In the genomic region with DNA sequence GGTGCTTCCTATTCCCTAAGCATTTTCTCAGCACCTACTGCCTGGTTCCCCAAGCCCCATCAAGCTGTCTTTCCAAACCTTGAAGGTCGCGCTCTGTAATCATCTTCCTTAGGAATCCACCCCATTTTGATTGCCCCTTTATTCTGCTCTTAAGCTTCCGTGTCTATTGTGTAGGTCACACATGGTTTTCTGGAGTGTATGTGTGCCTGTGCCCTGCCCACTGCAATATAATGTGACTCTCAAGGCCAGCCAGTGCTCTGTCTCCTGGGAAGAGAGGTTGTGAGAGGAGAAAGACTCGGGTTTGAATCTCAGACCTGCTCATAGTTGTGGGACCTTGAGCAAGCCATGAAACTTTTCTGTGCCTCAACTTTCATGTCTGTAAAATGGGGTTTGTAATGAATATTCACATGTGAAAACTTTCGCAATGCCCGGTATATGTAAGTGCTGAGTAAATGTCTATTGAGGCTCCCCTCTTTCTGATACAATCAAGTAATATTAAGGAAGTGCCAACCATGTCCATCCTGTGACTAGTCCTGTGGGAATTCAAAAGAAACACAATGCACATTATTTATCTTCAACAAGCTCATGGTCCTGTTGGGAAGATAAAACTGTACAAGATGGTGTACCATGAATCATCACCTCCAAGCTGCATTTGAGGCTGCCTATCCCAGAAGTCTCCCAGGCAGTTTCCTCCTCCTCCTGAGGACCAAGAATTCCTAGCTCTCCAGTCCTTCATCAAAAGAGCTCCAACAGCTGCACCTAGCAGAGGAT, we compare ENCODE assay signal across 19 cellular contexts. TPM values are rescaled to one million over a fixed set of nuclear protein-coding genes. Genes with fewer than 3 reads are reported as not detected.
DNase-seq lines count a peak whose midpoint lies in the region; ATAC-seq and TF ChIP-seq lines count a peak whose summit lies in the region.
"Had no signal": no experiment of that assay in that cellular context is flagged by ENCODE, and none has a peak within 500 bp of the region (broad histone marks: within the 10 kb centered on the region; RNA-seq: fewer than 3 reads in every experiment).

No MANE protein-coding gene starts in this region.

- H3K4me3 Mint-ChIP-seq in type B pancreatic cell, result no peak overlapping the region
- no peak overlapping the region for H3K4me3 Mint-ChIP-seq in activated CD8-positive, alpha-beta T cell treated with anti-CD3 and anti-CD28 coated beads, Interleukin-2, amount 10 ng/mL, durations not matched to agents 7 days and 5 days
- H3K4me3 Mint-ChIP-seq: activated CD8-positive, alpha-beta T cell treated with anti-CD3 and anti-CD28 coated beads for 36 hours; activated naive CD8-positive, alpha-beta T cell treated with anti-CD3 and anti-CD28 coated beads, Interleukin-2, amount 50 U/mL, for 24 hours; nephron; T-helper 1 cell treated with Interleukin-12 subunit alpha and Interleukin-12 subunit beta and Interleukin-4 antibody, amounts not matched to agents 30 μg/mL and 1 μg/mL, for 36 hours had no signal

- H3K4me1 Mint-ChIP-seq in type B pancreatic cell (ENCODE audit: unreplicated experiment), result no peaks in the 10 kb centered on the region
- no peaks in the 10 kb centered on the region for H3K4me1 Mint-ChIP-seq in activated CD8-positive, alpha-beta T cell treated with anti-CD3 and anti-CD28 coated beads, Interleukin-2, amount 10 ng/mL, durations not matched to agents 7 days and 5 days (ENCODE audit: low read depth)
- H3K4me1 Mint-ChIP-seq: activated naive CD8-positive, alpha-beta T cell treated with anti-CD3 and anti-CD28 coated beads, Interleukin-2, amount 50 U/mL, for 24 hours; nephron had no signal

- POLR2A ChIA-PET in activated CD8-positive, alpha-beta T cell treated with anti-CD3 and anti-CD28 coated beads, Interleukin-2, amount 10 ng/mL, durations not matched to agents 7 days and 5 days (lab: Charles Lee), result no interaction called here

- H3K9me3 Mint-ChIP-seq in type B pancreatic cell, result no peaks in the 10 kb centered on the region
- H3K9me3 Mint-ChIP-seq in activated CD8-positive, alpha-beta T cell treated with anti-CD3 and anti-CD28 coated beads, Interleukin-2, amount 10 ng/mL, durations not matched to agents 7 days and 5 days (ENCODE audit: insufficient read depth), result no peaks in the 10 kb centered on the region
- H3K9me3 Mint-ChIP-seq: activated CD8-positive, alpha-beta T cell treated with anti-CD3 and anti-CD28 coated beads for 36 hours; activated naive CD8-positive, alpha-beta T cell treated with anti-CD3 and anti-CD28 coated beads, Interleukin-2, amount 50 U/mL, for 24 hours; nephron; T-helper 1 cell treated with Interleukin-12 subunit alpha and Interleukin-12 subunit beta and Interleukin-4 antibody, amounts not matched to agents 30 μg/mL and 1 μg/mL, for 36 hours had no signal

- no peak for TF ChIP-seq CTCF in type B pancreatic cell (conservative IDR thresholded peaks at IDR 0.05)

- no peak for ATAC-seq in activated CD8-positive, alpha-beta T cell treated with anti-CD3 and anti-CD28 coated beads, Interleukin-2, amount 10 ng/mL, durations not matched to agents 7 days and 5 days
- ATAC-seq in HG02798 (IDR thresholded peaks at IDR 0.05; ENCODE audit: poor library complexity, unreplicated experiment), result no peak
- ATAC-seq: activated CD8-positive, alpha-beta T cell treated with anti-CD3 and anti-CD28 coated beads for 36 hours; activated naive CD8-positive, alpha-beta T cell treated with anti-CD3 and anti-CD28 coated beads, Interleukin-2, amount 50 U/mL, for 24 hours; heart right ventricle had no signal

- H3K27me3 Mint-ChIP-seq in type B pancreatic cell, result peaks cover 46% of the 10 kb centered on the region
- H3K27me3 Mint-ChIP-seq in activated CD8-positive, alpha-beta T cell treated with anti-CD3 and anti-CD28 coated beads, Interleukin-2, amount 10 ng/mL, durations not matched to agents 7 days and 5 days (ENCODE audit: low read depth), result peaks cover 15% of the 10 kb centered on the region

- no peaks in the 10 kb centered on the region for H3K36me3 Mint-ChIP-seq in type B pancreatic cell
- no peaks in the 10 kb centered on the region for H3K36me3 Mint-ChIP-seq in activated CD8-positive, alpha-beta T cell treated with anti-CD3 and anti-CD28 coated beads, Interleukin-2, amount 10 ng/mL, durations not matched to agents 7 days and 5 days (ENCODE audit: low read depth)

- CTCF ChIA-PET in activated CD8-positive, alpha-beta T cell treated with anti-CD3 and anti-CD28 coated beads, Interleukin-2, amount 10 ng/mL, durations not matched to agents 7 days and 5 days (lab: Charles Lee), result no interaction called here

- DNase-seq in M059J (ENCODE audit: low read depth) (peak; percentile 63), ecto neural progenitor cell (ENCODE audit: low spot score) (peak; percentile 30), type B pancreatic cell (ENCODE audit: extremely low spot score, unreplicated experiment) (peak; percentile 10)
- no peak for DNase-seq in activated CD8-positive, alpha-beta T cell treated with anti-CD3 and anti-CD28 coated beads, Interleukin-2, amount 10 ng/mL, durations not matched to agents 7 days and 5 days
- DNase-seq: activated CD8-positive, alpha-beta T cell treated with anti-CD3 and anti-CD28 coated beads for 36 hours; activated naive CD8-positive, alpha-beta T cell treated with anti-CD3 and anti-CD28 coated beads, Interleukin-2, amount 50 U/mL, for 24 hours; AML-193; heart right ventricle; mesendoderm; NCI-H1694; NCI-H345; NK-92 treated with Interleukin-12 subunit alpha and Interleukin-12 subunit beta, amount 100 ng/mL, for 24 hours; Right ventricle myocardium superior; WERI-Rb-1 had no signal

- no peak overlapping the region for H3K27ac Mint-ChIP-seq in type B pancreatic cell
- H3K27ac Mint-ChIP-seq in activated CD8-positive, alpha-beta T cell treated with anti-CD3 and anti-CD28 coated beads, Interleukin-2, amount 10 ng/mL, durations not matched to agents 7 days and 5 days, result no peak overlapping the region
- H3K27ac Mint-ChIP-seq: activated CD8-positive, alpha-beta T cell treated with anti-CD3 and anti-CD28 coated beads for 36 hours; activated naive CD8-positive, alpha-beta T cell treated with anti-CD3 and anti-CD28 coated beads, Interleukin-2, amount 50 U/mL, for 24 hours; nephron; progenitor cell of endocrine pancreas; T-helper 1 cell treated with Interleukin-12 subunit alpha and Interleukin-12 subunit beta and Interleukin-4 antibody, amounts not matched to agents 30 μg/mL and 1 μg/mL, for 36 hours had no signal

RNA-seq across cellular contexts. Expression of a gene that starts 0.8 kb away (rescaled TPM):
- 0.02 TPM in 1 of 2 replicates, not detected in the other for total RNA-seq in M059J (2014; rRNA removed; shearing (Covaris generic))
- not detected in 2 replicates for total RNA-seq in type B pancreatic cell (ENCODE audit: low replicate concordance)
- not detected for total RNA-seq in activated CD8-positive, alpha-beta T cell treated with anti-CD3 and anti-CD28 coated beads, Interleukin-2, amount 10 ng/mL, durations not matched to agents 7 days and 5 days
- total RNA-seq: activated CD8-positive, alpha-beta T cell treated with anti-CD3 and anti-CD28 coated beads for 36 hours; fibroblast of lung; heart right ventricle; progenitor cell of endocrine pancreas; Right ventricle myocardium superior had no signal

RNA-seq across cellular contexts. Expression of a gene that starts 17.0 kb away (rescaled TPM):
- not detected in 2 replicates for total RNA-seq in M059J (2014; rRNA removed; shearing (Covaris generic))
- total RNA-seq in type B pancreatic cell (ENCODE audit: low replicate concordance), result 0.14 TPM in 1 of 2 replicates, not detected in the other
- not detected for total RNA-seq in activated CD8-positive, alpha-beta T cell treated with anti-CD3 and anti-CD28 coated beads, Interleukin-2, amount 10 ng/mL, durations not matched to agents 7 days and 5 days
- total RNA-seq: activated CD8-positive, alpha-beta T cell treated with anti-CD3 and anti-CD28 coated beads for 36 hours; fibroblast of lung; heart right ventricle; progenitor cell of endocrine pancreas; Right ventricle myocardium superior had no signal

RNA-seq across cellular contexts. Expression of a gene that starts 28.8 kb away (rescaled TPM):
- total RNA-seq in M059J (2014; rRNA removed; shearing (Covaris generic)), result not detected in 2 replicates
- total RNA-seq in type B pancreatic cell (ENCODE audit: low replicate concordance), result not detected in 2 replicates
- total RNA-seq in activated CD8-positive, alpha-beta T cell treated with anti-CD3 and anti-CD28 coated beads, Interleukin-2, amount 10 ng/mL, durations not matched to agents 7 days and 5 days, result not detected
- total RNA-seq: activated CD8-positive, alpha-beta T cell treated with anti-CD3 and anti-CD28 coated beads for 36 hours; fibroblast of lung; heart right ventricle; progenitor cell of endocrine pancreas; Right ventricle myocardium superior had no signal

RNA-seq across cellular contexts. Expression of a gene that starts 38.7 kb away (rescaled TPM):
- total RNA-seq in M059J (2014; rRNA removed; shearing (Covaris generic)), result not detected in 2 replicates
- 0.19 and 0.31 TPM in 2 replicates for total RNA-seq in type B pancreatic cell (ENCODE audit: low replicate concordance)
- not detected for total RNA-seq in activated CD8-positive, alpha-beta T cell treated with anti-CD3 and anti-CD28 coated beads, Interleukin-2, amount 10 ng/mL, durations not matched to agents 7 days and 5 days
- total RNA-seq: activated CD8-positive, alpha-beta T cell treated with anti-CD3 and anti-CD28 coated beads for 36 hours; fibroblast of lung; heart right ventricle; progenitor cell of endocrine pancreas; Right ventricle myocardium superior had no signal

RNA-seq across cellular contexts. Expression of a gene that starts 49.5 kb away (rescaled TPM):
- total RNA-seq in M059J (2014; rRNA removed; shearing (Covaris generic)), result not detected in 2 replicates
- total RNA-seq in type B pancreatic cell (ENCODE audit: low replicate concordance), result not detected in 2 replicates
- total RNA-seq in activated CD8-positive, alpha-beta T cell treated with anti-CD3 and anti-CD28 coated beads, Interleukin-2, amount 10 ng/mL, durations not matched to agents 7 days and 5 days, result not detected
- total RNA-seq: activated CD8-positive, alpha-beta T cell treated with anti-CD3 and anti-CD28 coated beads for 36 hours; fibroblast of lung; heart right ventricle; progenitor cell of endocrine pancreas; Right ventricle myocardium superior had no signal
